2 cellular contexts compared by ENCODE assay signal in the genomic region with DNA sequence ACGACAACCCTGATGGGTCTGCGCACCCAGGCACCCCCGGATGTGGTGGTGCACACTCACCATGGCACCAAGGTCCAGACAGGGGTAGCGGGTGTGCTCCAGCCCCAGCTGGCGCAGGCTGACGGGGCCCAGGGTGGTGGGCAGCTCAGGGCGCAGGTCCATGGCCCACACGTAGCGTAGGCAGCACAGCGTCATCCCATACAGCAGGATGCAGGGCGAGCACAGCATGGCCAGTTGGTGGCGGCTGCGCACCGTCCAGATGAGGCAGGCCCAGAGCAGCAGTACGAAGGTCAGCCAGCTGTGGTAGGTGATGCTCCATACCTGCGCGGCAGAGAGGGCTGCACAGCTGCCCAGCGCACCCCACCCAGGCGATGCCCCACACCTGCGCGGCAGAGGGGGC.
TF ChIP-seq lines count a peak whose summit lies in the region.

No MANE protein-coding gene starts in this region.

TF ChIP-seq in SK-N-SH, 30 proteins besides CTCF, POLR2A, EP300 and RAD21 (continued from another document):
- TF ChIP-seq ELF1 (IDR thresholded peaks at IDR 0.05) (no peak), SMC3 (IDR thresholded peaks at IDR 0.05; ENCODE audit: low read depth, low read length) (no peak), GABPA (IDR thresholded peaks at IDR 0.05; ENCODE audit: low read depth) (no peak), TEAD4 (IDR thresholded peaks at IDR 0.05; ENCODE audit: borderline replicate concordance, insufficient read depth) (no peak), RXRA (IDR thresholded peaks at IDR 0.05; ENCODE audit: borderline replicate concordance, low read depth) (no peak), EZH2phosphoT487 (IDR thresholded peaks at IDR 0.05; ENCODE audit: borderline replicate concordance, low read depth) (no peak), JUND (IDR thresholded peaks at IDR 0.05) (no peak), YY1 (IDR thresholded peaks at IDR 0.05; ENCODE audit: low read depth) (no peak)
- TF ChIP-seq, protein P1, sequence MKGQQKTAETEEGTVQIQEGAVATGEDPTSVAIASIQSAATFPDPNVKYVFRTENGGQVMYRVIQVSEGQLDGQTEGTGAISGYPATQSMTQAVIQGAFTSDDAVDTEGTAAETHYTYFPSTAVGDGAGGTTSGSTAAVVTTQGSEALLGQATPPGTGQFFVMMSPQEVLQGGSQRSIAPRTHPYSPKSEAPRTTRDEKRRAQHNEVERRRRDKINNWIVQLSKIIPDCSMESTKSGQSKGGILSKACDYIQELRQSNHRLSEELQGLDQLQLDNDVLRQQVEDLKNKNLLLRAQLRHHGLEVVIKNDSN (IDR thresholded peaks at IDR 0.05; ENCODE audit: borderline replicate concordance, low read depth), result no peak

TF ChIP-seq in SK-N-SH treated with all-trans-retinoic acid at 6 μM for 48 hours, 23 proteins besides CTCF, POLR2A, EP300 and RAD21 (continued from another document):
- TF ChIP-seq, protein P2, sequence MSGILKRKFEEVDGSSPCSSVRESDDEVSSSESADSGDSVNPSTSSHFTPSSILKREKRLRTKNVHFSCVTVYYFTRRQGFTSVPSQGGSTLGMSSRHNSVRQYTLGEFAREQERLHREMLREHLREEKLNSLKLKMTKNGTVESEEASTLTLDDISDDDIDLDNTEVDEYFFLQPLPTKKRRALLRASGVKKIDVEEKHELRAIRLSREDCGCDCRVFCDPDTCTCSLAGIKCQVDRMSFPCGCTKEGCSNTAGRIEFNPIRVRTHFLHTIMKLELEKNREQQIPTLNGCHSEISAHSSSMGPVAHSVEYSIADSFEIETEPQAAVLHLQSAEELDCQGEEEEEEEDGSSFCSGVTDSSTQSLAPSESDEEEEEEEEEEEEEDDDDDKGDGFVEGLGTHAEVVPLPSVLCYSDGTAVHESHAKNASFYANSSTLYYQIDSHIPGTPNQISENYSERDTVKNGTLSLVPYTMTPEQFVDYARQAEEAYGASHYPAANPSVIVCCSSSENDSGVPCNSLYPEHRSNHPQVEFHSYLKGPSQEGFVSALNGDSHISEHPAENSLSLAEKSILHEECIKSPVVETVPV (CRISPR knock-in tag; IDR thresholded peaks at IDR 0.05), result no peak
- TF ChIP-seq, protein P3, sequence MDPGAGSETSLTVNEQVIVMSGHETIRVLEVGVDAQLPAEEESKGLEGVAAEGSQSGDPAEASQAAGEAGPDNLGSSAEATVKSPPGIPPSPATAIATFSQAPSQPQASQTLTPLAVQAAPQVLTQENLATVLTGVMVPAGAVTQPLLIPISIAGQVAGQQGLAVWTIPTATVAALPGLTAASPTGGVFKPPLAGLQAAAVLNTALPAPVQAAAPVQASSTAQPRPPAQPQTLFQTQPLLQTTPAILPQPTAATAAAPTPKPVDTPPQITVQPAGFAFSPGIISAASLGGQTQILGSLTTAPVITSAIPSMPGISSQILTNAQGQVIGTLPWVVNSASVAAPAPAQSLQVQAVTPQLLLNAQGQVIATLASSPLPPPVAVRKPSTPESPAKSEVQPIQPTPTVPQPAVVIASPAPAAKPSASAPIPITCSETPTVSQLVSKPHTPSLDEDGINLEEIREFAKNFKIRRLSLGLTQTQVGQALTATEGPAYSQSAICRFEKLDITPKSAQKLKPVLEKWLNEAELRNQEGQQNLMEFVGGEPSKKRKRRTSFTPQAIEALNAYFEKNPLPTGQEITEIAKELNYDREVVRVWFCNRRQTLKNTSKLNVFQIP (CRISPR knock-in tag; IDR thresholded peaks at IDR 0.05; ENCODE audit: borderline replicate concordance, low read depth), result no peak
- TF ChIP-seq PPARA (CRISPR knock-in tag; IDR thresholded peaks at IDR 0.05; ENCODE audit: borderline replicate concordance), result no peak
- TF ChIP-seq ESRRG (CRISPR knock-in tag; IDR thresholded peaks at IDR 0.05), result no peak
- TF ChIP-seq, protein P4, sequence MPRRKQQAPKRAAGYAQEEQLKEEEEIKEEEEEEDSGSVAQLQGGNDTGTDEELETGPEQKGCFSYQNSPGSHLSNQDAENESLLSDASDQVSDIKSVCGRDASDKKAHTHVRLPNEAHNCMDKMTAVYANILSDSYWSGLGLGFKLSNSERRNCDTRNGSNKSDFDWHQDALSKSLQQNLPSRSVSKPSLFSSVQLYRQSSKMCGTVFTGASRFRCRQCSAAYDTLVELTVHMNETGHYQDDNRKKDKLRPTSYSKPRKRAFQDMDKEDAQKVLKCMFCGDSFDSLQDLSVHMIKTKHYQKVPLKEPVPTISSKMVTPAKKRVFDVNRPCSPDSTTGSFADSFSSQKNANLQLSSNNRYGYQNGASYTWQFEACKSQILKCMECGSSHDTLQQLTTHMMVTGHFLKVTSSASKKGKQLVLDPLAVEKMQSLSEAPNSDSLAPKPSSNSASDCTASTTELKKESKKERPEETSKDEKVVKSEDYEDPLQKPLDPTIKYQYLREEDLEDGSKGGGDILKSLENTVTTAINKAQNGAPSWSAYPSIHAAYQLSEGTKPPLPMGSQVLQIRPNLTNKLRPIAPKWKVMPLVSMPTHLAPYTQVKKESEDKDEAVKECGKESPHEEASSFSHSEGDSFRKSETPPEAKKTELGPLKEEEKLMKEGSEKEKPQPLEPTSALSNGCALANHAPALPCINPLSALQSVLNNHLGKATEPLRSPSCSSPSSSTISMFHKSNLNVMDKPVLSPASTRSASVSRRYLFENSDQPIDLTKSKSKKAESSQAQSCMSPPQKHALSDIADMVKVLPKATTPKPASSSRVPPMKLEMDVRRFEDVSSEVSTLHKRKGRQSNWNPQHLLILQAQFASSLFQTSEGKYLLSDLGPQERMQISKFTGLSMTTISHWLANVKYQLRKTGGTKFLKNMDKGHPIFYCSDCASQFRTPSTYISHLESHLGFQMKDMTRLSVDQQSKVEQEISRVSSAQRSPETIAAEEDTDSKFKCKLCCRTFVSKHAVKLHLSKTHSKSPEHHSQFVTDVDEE (CRISPR knock-in tag; IDR thresholded peaks at IDR 0.05), result no peak
- no peak for TF ChIP-seq ISL1 (CRISPR knock-in tag; IDR thresholded peaks at IDR 0.05)
- no peak for TF ChIP-seq OSR1 (CRISPR knock-in tag; IDR thresholded peaks at IDR 0.05)
- TF ChIP-seq, protein P5, sequence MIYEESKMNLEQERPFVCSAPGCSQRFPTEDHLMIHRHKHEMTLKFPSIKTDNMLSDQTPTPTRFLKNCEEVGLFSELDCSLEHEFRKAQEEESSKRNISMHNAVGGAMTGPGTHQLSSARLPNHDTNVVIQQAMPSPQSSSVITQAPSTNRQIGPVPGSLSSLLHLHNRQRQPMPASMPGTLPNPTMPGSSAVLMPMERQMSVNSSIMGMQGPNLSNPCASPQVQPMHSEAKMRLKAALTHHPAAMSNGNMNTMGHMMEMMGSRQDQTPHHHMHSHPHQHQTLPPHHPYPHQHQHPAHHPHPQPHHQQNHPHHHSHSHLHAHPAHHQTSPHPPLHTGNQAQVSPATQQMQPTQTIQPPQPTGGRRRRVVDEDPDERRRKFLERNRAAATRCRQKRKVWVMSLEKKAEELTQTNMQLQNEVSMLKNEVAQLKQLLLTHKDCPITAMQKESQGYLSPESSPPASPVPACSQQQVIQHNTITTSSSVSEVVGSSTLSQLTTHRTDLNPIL (CRISPR knock-in tag; IDR thresholded peaks at IDR 0.05; ENCODE audit: low read depth), result no peak
- no peak for TF ChIP-seq ZFP30 (CRISPR knock-in tag; IDR thresholded peaks at IDR 0.05)
- no peak for TF ChIP-seq ZNF8 (CRISPR knock-in tag; IDR thresholded peaks at IDR 0.05)
- TF ChIP-seq ZFP3 (CRISPR knock-in tag; IDR thresholded peaks at IDR 0.05), result no peak
- TF ChIP-seq GLIS3 (CRISPR knock-in tag; IDR thresholded peaks at IDR 0.05), result no peak
